ENCODE assay signal across 27 cellular contexts in the genomic region with DNA sequence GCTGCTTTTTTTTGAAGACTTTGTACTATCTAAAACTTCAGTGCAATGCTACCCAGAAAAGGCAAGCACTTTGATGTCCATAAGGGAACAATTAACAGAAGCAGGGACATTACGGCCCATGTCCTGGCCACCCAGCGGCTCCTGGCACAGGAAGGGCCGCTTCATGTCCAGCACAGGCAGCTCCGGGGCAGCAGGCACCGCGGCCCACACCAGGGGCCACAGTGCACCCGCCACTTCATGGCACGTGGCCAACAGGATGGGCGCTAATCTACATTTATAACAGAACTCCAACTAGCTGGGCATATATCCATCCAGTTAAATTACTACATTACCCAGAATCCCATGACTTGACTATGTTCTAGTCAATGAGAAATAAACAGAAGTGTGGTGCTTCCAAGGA.
A peak's percentile ranks its signal among the peaks of the same experiment; 100 is the strongest.
DNase-seq lines count a peak whose midpoint lies in the region.
"Had no signal": no experiment of that assay in that cellular context is flagged by ENCODE, and none has a peak within 500 bp of the region (broad histone marks: within the 10 kb centered on the region; RNA-seq: fewer than 3 reads in every experiment).

No MANE protein-coding gene starts in this region.

- H3K9ac ChIP-seq in neuronal stem cell (ENCODE audit: low read depth, low read length, poor library complexity) = peak overlapping the region; percentile 22
- H3K9ac ChIP-seq: BLaER1; BLaER1 treated with 17β-estradiol and CSF1 and Interleukin-3, amounts not matched to agents 10 nM and 100 nM had no signal

- H2AK5ac ChIP-seq in neuronal stem cell (ENCODE audit: low read depth, low read length) = no peak overlapping the region

- no peak overlapping the region for H4K8ac ChIP-seq in neuronal stem cell (ENCODE audit: low read depth, low read length)

- H3K9me3 ChIP-seq in neuronal stem cell (replicated peaks in 1 of 2; ENCODE audit: control insufficient read depth in 2 of 2, insufficient read depth in 1 of 2, low read depth in 1 of 2, low read length in 2 of 2) = no peaks in the 10 kb centered on the region
- H3K9me3 ChIP-seq: A549, BE2C, BLaER1, Caco-2 had no signal

- H2BK5ac ChIP-seq in neuronal stem cell (ENCODE audit: low read length) = no peak overlapping the region

- H3K4me1 ChIP-seq in neuronal stem cell (ENCODE audit: control insufficient read depth in 2 of 2, insufficient read depth in 1 of 2, low read depth in 1 of 2, low read length in 2 of 2) = no peaks in the 10 kb centered on the region
- H3K4me1 ChIP-seq: A549; BE2C; BLaER1; BLaER1 treated with 17β-estradiol and CSF1 and Interleukin-3, amounts not matched to agents 10 nM and 100 nM; Caco-2 had no signal

- H4K91ac ChIP-seq in neuronal stem cell (ENCODE audit: low read depth, low read length, poor library complexity) = no peak overlapping the region

- no peak overlapping the region for H3K4me2 ChIP-seq in neuronal stem cell (ENCODE audit: insufficient read depth, low read length, poor library complexity, severe bottlenecking)
- H3K4me2 ChIP-seq: A549; BLaER1; BLaER1 treated with 17β-estradiol and CSF1 and Interleukin-3, amounts not matched to agents 10 nM and 100 nM had no signal

- no CpG with 5 or more reads among the region's 9 CpGs for WGBS in neuronal stem cell (ENCODE audit: extremely low coverage in 2 of 2, insufficient read length in 2 of 2, insufficient replicate concordance in 1 of 2), 2 donors

- no peak overlapping the region for H2BK12ac ChIP-seq in neuronal stem cell (ENCODE audit: low read length)

- H2BK120ac ChIP-seq in neuronal stem cell (ENCODE audit: low read depth, low read length) = no peak overlapping the region

- H3K27ac ChIP-seq in neuronal stem cell (replicated peaks; ENCODE audit: low read length) = no peak overlapping the region
- H3K27ac ChIP-seq: 22Rv1; A549; BLaER1; BLaER1 treated with 17β-estradiol and CSF1 and Interleukin-3, amounts not matched to agents 10 nM and 100 nM; C4-2B had no signal

- DNase-seq in neuronal stem cell (ENCODE audit: low spot score) (no peak), NCI-H2107 treated with DMSO at 0.1 percent for 48 hours (lab: John Stamatoyannopoulos, UW; ENCODE audit: unreplicated experiment) (no peak)
- DNase-seq: 8988T; ACHN; AML-193; BE2C; C1 segment of cervical spinal cord; Caco-2; Calu3; CD4-positive, alpha-beta memory T cell; CD4-positive, alpha-beta T cell; CD4-positive, CD25-positive, alpha-beta regulatory T cell; CD8-positive, alpha-beta memory T cell; CD8-positive, alpha-beta T cell; COR-L47; DMS 273 treated with DMSO at 0.1 percent for 48 hours; DMS153; DMS53; DMS79; DMS79 treated with DMSO at 0.1 percent for 48 hours; DND-41; EL had no signal

- no peak overlapping the region for H3K4ac ChIP-seq in neuronal stem cell (ENCODE audit: low read length)

- no peak overlapping the region for H3K18ac ChIP-seq in neuronal stem cell (ENCODE audit: low read length)

- no peak overlapping the region for H2AFZ ChIP-seq in neuronal stem cell (ENCODE audit: low read length)

- no peaks in the 10 kb centered on the region for H3K79me1 ChIP-seq in neuronal stem cell (ENCODE audit: low read depth, low read length)

- no peaks in the 10 kb centered on the region for H3K36me3 ChIP-seq in neuronal stem cell (replicated peaks in 1 of 2; ENCODE audit: control insufficient read depth in 2 of 2, insufficient read depth in 2 of 2, low read length in 2 of 2)
- H3K36me3 ChIP-seq: BE2C; BLaER1; BLaER1 treated with 17β-estradiol and CSF1 and Interleukin-3, amounts not matched to agents 10 nM and 100 nM had no signal

- no peak overlapping the region for H3K14ac ChIP-seq in neuronal stem cell (ENCODE audit: low read length)

- H3K23ac ChIP-seq in neuronal stem cell (ENCODE audit: low read depth, low read length, poor library complexity) = no peak overlapping the region

- no peak overlapping the region for H3K4me3 ChIP-seq in neuronal stem cell (ENCODE audit: low read length in 2 of 2)
- H3K4me3 ChIP-seq: A549; BLaER1; BLaER1 treated with 17β-estradiol and CSF1 and Interleukin-3, amounts not matched to agents 10 nM and 100 nM had no signal

- H3K27me3 ChIP-seq in neuronal stem cell (ENCODE audit: control insufficient read depth in 3 of 3, insufficient read depth in 3 of 3, low read depth in 1 of 3, low read length in 3 of 3) = no peaks in the 10 kb centered on the region
- H3K27me3 ChIP-seq: BE2C; BLaER1; BLaER1 treated with 17β-estradiol and CSF1 and Interleukin-3, amounts not matched to agents 10 nM and 100 nM had no signal

- no peak overlapping the region for H2BK15ac ChIP-seq in neuronal stem cell (ENCODE audit: low read length)
